In the genomic region with DNA sequence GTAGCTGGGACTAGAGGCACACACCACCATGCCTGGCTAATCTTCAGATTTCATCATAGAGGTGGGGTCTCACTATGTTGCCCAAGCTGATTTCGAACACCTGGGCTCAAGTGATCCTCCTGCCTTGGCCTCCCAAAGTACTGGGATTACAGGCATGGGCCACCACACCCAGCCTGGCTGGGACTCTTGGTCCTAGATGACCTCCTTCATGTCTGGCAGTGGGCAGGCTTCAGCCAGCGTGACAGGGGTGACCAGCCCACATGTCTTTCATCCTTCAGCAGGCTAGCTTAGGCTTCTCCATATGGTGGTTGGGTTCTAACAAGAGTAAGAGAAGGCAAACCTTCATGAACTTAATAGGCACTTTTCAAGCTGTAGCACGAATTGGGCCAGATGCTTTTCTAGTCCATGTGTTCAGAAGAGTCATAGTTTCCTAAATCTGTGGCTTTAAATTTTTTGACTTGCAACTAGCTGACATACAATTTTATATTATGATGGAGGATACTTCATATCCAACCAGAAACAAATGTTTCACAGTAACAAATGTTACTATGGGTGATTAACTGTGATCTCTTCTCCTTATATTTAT, we compare ENCODE assay signal across 15 cellular contexts. TPM values are rescaled to one million over a fixed set of nuclear protein-coding genes. Genes with fewer than 3 reads are reported as not detected.
A peak's percentile ranks its signal among the peaks of the same experiment; 100 is the strongest.
DNase-seq lines count a peak whose midpoint lies in the region; ATAC-seq and TF ChIP-seq lines count a peak whose summit lies in the region.
"Had no signal": no experiment of that assay in that cellular context is flagged by ENCODE, and none has a peak within 500 bp of the region (broad histone marks: within the 10 kb centered on the region; RNA-seq: fewer than 3 reads in every experiment).

No MANE protein-coding gene starts in this region.

- peaks cover 4% of the 10 kb centered on the region for H3K9me3 Mint-ChIP-seq in activated CD4-positive, alpha-beta T cell treated with anti-CD3 and anti-CD28 coated beads, Interleukin-2, amount 10 ng/mL, durations not matched to agents 24 days and 14 days
- peaks cover 7% of the 10 kb centered on the region for H3K9me3 Mint-ChIP-seq in activated naive CD8-positive, alpha-beta T cell treated with anti-CD3 and anti-CD28 coated beads for 36 hours
- no peaks in the 10 kb centered on the region for H3K9me3 Mint-ChIP-seq in stimulated activated memory B cell treated with anti-CD40 and anti-IgM and Interleukin-4, amounts not matched to agents 10 μg/mL and 1 μg/mL and 100 μg/mL, for 72 hours
- no peaks in the 10 kb centered on the region for H3K9me3 Mint-ChIP-seq in glutamatergic neuron (ENCODE audit: unreplicated experiment)

- no peak overlapping the region for H2BK12ac ChIP-seq in trophoblast cell (ENCODE audit: low read length)

- no peak overlapping the region for H2AK5ac ChIP-seq in trophoblast cell (ENCODE audit: low read length)

- DNase-seq in activated CD4-positive, alpha-beta T cell treated with anti-CD3 and anti-CD28 coated beads, Interleukin-2, amount 10 ng/mL, durations not matched to agents 24 days and 14 days = peak; percentile 69
- DNase-seq in activated CD4-positive, alpha-beta T cell treated with anti-CD3 and anti-CD28 coated beads for 4 hours = no peak
- no peak for DNase-seq in activated naive CD8-positive, alpha-beta T cell treated with anti-CD3 and anti-CD28 coated beads for 36 hours
- DNase-seq in NCI-H446 treated with DMSO at 0.1 percent for 48 hours (lab: John Stamatoyannopoulos, UW) (no peak), glutamatergic neuron (no peak), trophoblast cell (no peak)
- DNase-seq: EL, head of caudate nucleus, SW 1271 had no signal

- no peak overlapping the region for H3K4me3 ChIP-seq in trophoblast cell (ENCODE audit: low read depth, low read length)
- H3K4me3 ChIP-seq: A549 had no signal

- no peak overlapping the region for H3K4me2 ChIP-seq in trophoblast cell (ENCODE audit: low read length)
- H3K4me2 ChIP-seq: A549 had no signal

- H3K4me3 Mint-ChIP-seq in activated CD4-positive, alpha-beta T cell treated with anti-CD3 and anti-CD28 coated beads, Interleukin-2, amount 10 ng/mL, durations not matched to agents 24 days and 14 days = peak overlapping the region; percentile 80
- peak overlapping the region; percentile 72 for H3K4me3 Mint-ChIP-seq in activated naive CD8-positive, alpha-beta T cell treated with anti-CD3 and anti-CD28 coated beads for 36 hours
- H3K4me3 Mint-ChIP-seq in stimulated activated memory B cell treated with anti-CD40 and anti-IgM and Interleukin-4, amounts not matched to agents 10 μg/mL and 1 μg/mL and 100 μg/mL, for 72 hours = peak overlapping the region; percentile 61
- no peak overlapping the region for H3K4me3 Mint-ChIP-seq in glutamatergic neuron (ENCODE audit: unreplicated experiment)
- H3K4me3 Mint-ChIP-seq: brain; dendritic cell treated with granulocyte-macrophage colony-stimulating factor and Interleukin-4, amounts not matched to agents 40 ng/mL and 50 ng/mL, for 4 days had no signal

- H3K18ac ChIP-seq in trophoblast cell (ENCODE audit: low read length) = no peak overlapping the region

- H3K36me3 ChIP-seq in trophoblast cell (ENCODE audit: control insufficient read depth in 1 of 2, insufficient read depth in 2 of 2, low read length in 2 of 2) = no peaks in the 10 kb centered on the region

- H2BK120ac ChIP-seq in trophoblast cell (ENCODE audit: insufficient read depth, low read length, poor library complexity) = no peak overlapping the region

- H3K4ac ChIP-seq in trophoblast cell (ENCODE audit: low read depth, low read length) = no peak overlapping the region

- no peaks in the 10 kb centered on the region for H3K9me3 ChIP-seq in trophoblast cell (ENCODE audit: insufficient read depth, low read depth, low read length)
- H3K9me3 ChIP-seq: A549 had no signal

- no peak overlapping the region for H3K9ac ChIP-seq in trophoblast cell (ENCODE audit: low read length)

- ATAC-seq in HG03280 (IDR thresholded peaks at IDR 0.05; ENCODE audit: unreplicated experiment) = peak; percentile 13
- ATAC-seq in stimulated activated memory B cell treated with anti-CD40 and anti-IgM and Interleukin-4, amounts not matched to agents 10 μg/mL and 1 μg/mL and 100 μg/mL, for 72 hours = no peak
- ATAC-seq: A549, esophagus mucosa had no signal

- no peak overlapping the region for H4K8ac ChIP-seq in trophoblast cell (ENCODE audit: low read depth, low read length)

- no peak for TF ChIP-seq CTCF in glutamatergic neuron (IDR thresholded peaks at IDR 0.05; ENCODE audit: partially characterized antibody, unreplicated experiment)

- H3K27ac ChIP-seq in trophoblast cell (ENCODE audit: low read depth, low read length) = no peak overlapping the region
- H3K27ac ChIP-seq: A549 had no signal

- H4K91ac ChIP-seq in trophoblast cell (ENCODE audit: low read depth, low read length) = no peak overlapping the region

- H3K36me3 Mint-ChIP-seq in activated CD4-positive, alpha-beta T cell treated with anti-CD3 and anti-CD28 coated beads, Interleukin-2, amount 10 ng/mL, durations not matched to agents 24 days and 14 days (ENCODE audit: low read depth) = peaks cover 20% of the 10 kb centered on the region
- H3K36me3 Mint-ChIP-seq in activated naive CD8-positive, alpha-beta T cell treated with anti-CD3 and anti-CD28 coated beads for 36 hours = peaks cover 29% of the 10 kb centered on the region
- H3K36me3 Mint-ChIP-seq in stimulated activated memory B cell treated with anti-CD40 and anti-IgM and Interleukin-4, amounts not matched to agents 10 μg/mL and 1 μg/mL and 100 μg/mL, for 72 hours = peaks cover 8% of the 10 kb centered on the region
- peaks cover 10% of the 10 kb centered on the region for H3K36me3 Mint-ChIP-seq in glutamatergic neuron (ENCODE audit: unreplicated experiment)

- no peak overlapping the region for H4K12ac ChIP-seq in trophoblast cell (ENCODE audit: low read depth, low read length)

- peaks cover 0 to 3% of the 10 kb centered on the region in 2 experiments for H3K4me1 ChIP-seq in trophoblast cell (ENCODE audit: control insufficient read depth in 1 of 2, insufficient read depth in 2 of 2, low read length in 2 of 2)

- H3K79me1 ChIP-seq in trophoblast cell (ENCODE audit: low read length) = no peaks in the 10 kb centered on the region

- H3K27me3 ChIP-seq in trophoblast cell (ENCODE audit: insufficient read depth, low read length) = no peaks in the 10 kb centered on the region

- H3K23ac ChIP-seq in trophoblast cell (ENCODE audit: low read length) = no peak overlapping the region

- intact Hi-C loops in activated CD4-positive, alpha-beta T cell treated with anti-CD3 and anti-CD28 coated beads, Interleukin-2, amount 10 ng/mL, durations not matched to agents 24 days and 14 days (cut with micrococcal nuclease) = loop anchor here (1.0 to 10.0 kb wide), 6 partner anchors 8 to 571 kb away; a partner anchor contains a TSS

- no peaks in the 10 kb centered on the region for H3K79me2 ChIP-seq in trophoblast cell (ENCODE audit: control insufficient read depth, insufficient read depth, low read length, poor library complexity)

- H2AFZ ChIP-seq in trophoblast cell (ENCODE audit: insufficient read depth, low read length, poor library complexity) = no peak overlapping the region

- WGBS in trophoblast cell (ENCODE audit: extremely low coverage, insufficient coverage, insufficient read length) = no CpG with 5 or more reads among the region's 3 CpGs

- peaks cover 45% of the 10 kb centered on the region for H3K4me1 Mint-ChIP-seq in activated CD4-positive, alpha-beta T cell treated with anti-CD3 and anti-CD28 coated beads, Interleukin-2, amount 10 ng/mL, durations not matched to agents 24 days and 14 days
- peaks cover 70% of the 10 kb centered on the region for H3K4me1 Mint-ChIP-seq in activated naive CD8-positive, alpha-beta T cell treated with anti-CD3 and anti-CD28 coated beads for 36 hours
- peaks cover 22% of the 10 kb centered on the region for H3K4me1 Mint-ChIP-seq in stimulated activated memory B cell treated with anti-CD40 and anti-IgM and Interleukin-4, amounts not matched to agents 10 μg/mL and 1 μg/mL and 100 μg/mL, for 72 hours
- no peaks in the 10 kb centered on the region for H3K4me1 Mint-ChIP-seq in glutamatergic neuron (ENCODE audit: low read depth, unreplicated experiment)

- H2BK5ac ChIP-seq in trophoblast cell (ENCODE audit: low read depth, low read length, poor library complexity) = no peak overlapping the region

- H3K14ac ChIP-seq in trophoblast cell (ENCODE audit: low read length) = no peak overlapping the region

- H3K27me3 Mint-ChIP-seq in activated CD4-positive, alpha-beta T cell treated with anti-CD3 and anti-CD28 coated beads, Interleukin-2, amount 10 ng/mL, durations not matched to agents 24 days and 14 days = no peaks in the 10 kb centered on the region
- H3K27me3 Mint-ChIP-seq in activated naive CD8-positive, alpha-beta T cell treated with anti-CD3 and anti-CD28 coated beads for 36 hours = no peaks in the 10 kb centered on the region
- H3K27me3 Mint-ChIP-seq in stimulated activated memory B cell treated with anti-CD40 and anti-IgM and Interleukin-4, amounts not matched to agents 10 μg/mL and 1 μg/mL and 100 μg/mL, for 72 hours = no peaks in the 10 kb centered on the region
- H3K27me3 Mint-ChIP-seq in glutamatergic neuron (ENCODE audit: unreplicated experiment) = no peaks in the 10 kb centered on the region
- H3K27me3 Mint-ChIP-seq: dendritic cell treated with granulocyte-macrophage colony-stimulating factor and Interleukin-4, amounts not matched to agents 40 ng/mL and 50 ng/mL, for 4 days had no signal

- H3K27ac Mint-ChIP-seq in activated CD4-positive, alpha-beta T cell treated with anti-CD3 and anti-CD28 coated beads, Interleukin-2, amount 10 ng/mL, durations not matched to agents 24 days and 14 days = peak overlapping the region; percentile 96
- peak overlapping the region; percentile 92 for H3K27ac Mint-ChIP-seq in activated naive CD8-positive, alpha-beta T cell treated with anti-CD3 and anti-CD28 coated beads for 36 hours
- peak overlapping the region; percentile 71 for H3K27ac Mint-ChIP-seq in stimulated activated memory B cell treated with anti-CD40 and anti-IgM and Interleukin-4, amounts not matched to agents 10 μg/mL and 1 μg/mL and 100 μg/mL, for 72 hours
- no peak overlapping the region for H3K27ac Mint-ChIP-seq in glutamatergic neuron (ENCODE audit: unreplicated experiment)
- H3K27ac Mint-ChIP-seq: brain; dendritic cell treated with granulocyte-macrophage colony-stimulating factor and Interleukin-4, amounts not matched to agents 40 ng/mL and 50 ng/mL, for 4 days had no signal

RNA-seq across cellular contexts. Expression of a gene that starts 7.7 kb away (rescaled TPM):
- total RNA-seq in activated CD4-positive, alpha-beta T cell treated with anti-CD3 and anti-CD28 coated beads, Interleukin-2, amount 10 ng/mL, durations not matched to agents 24 days and 14 days = 19.0 and 20.0 TPM in 2 replicates
- total RNA-seq in activated naive CD8-positive, alpha-beta T cell treated with anti-CD3 and anti-CD28 coated beads for 36 hours = 10 to 100 TPM; 12.2 to 14.4 TPM
- total RNA-seq in glutamatergic neuron (ENCODE audit: unreplicated experiment) = 9.1 TPM
- polyA plus RNA-seq in trophoblast cell (2013) = 1.6 and 1.7 TPM in 2 replicates
